ENCODE assay signal across 1 cellular context in genomic region chr1:118575060-118575459, GRCh38.
TF ChIP-seq lines count a peak whose summit lies in the region.

No MANE protein-coding gene starts in this region.

TF ChIP-seq in HepG2, 621 proteins besides CTCF, POLR2A, EP300 and RAD21 (continued from another document):
- TF ChIP-seq ZNF574 (CRISPR knock-in tag; IDR thresholded peaks at IDR 0.05) (no peak), RFX5 (IDR thresholded peaks at IDR 0.05; ENCODE audit: low read depth, low read length) (no peak), ZNF160 (CRISPR knock-in tag; IDR thresholded peaks at IDR 0.05) (peak; percentile 94)
